1 cellular context compared by ENCODE assay signal in the genomic region with DNA sequence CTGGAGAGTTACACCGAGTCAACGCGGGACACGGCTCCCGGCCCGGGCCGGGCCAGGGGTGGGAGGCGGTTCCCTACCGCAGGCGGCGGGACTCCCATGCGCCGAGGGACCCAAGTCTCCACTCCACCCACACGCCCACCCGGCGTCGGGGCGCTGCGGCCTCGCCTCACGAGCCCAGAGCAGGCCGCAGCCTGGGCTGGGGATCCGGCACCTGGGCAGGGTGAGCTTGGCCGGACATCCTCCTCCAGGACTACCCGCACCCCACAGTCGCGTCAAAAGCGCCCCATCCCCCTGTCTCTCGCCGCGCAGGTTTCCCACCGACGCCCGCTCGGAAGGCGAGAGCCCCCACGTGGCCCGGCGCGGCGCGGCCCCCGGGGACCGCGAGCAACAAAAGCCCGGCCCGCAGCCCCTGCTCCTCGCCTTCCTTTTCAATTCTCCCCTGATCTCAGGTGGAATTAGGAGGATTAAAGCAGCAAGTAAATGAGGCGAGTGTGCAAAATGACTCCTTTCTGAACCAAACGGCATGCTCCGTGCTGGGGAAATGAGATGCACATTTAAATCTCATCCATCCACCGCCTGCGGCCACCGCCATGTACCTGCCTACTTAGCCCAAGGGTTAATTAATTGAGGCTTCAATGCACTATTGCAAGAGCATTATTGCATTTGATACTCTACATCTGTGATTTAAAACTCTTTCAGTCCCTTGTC.
A peak's percentile ranks its signal among the peaks of the same experiment; 100 is the strongest.
TF ChIP-seq lines count a peak whose summit lies in the region.

No MANE protein-coding gene starts in this region.

TF ChIP-seq in GM12878, 131 proteins besides CTCF, POLR2A, EP300 and RAD21 (continued from another document and continues in another):
- no peak for TF ChIP-seq RELA (IDR thresholded peaks at IDR 0.05; ENCODE audit: borderline replicate concordance, partially characterized antibody)
- TF ChIP-seq, protein P1, sequence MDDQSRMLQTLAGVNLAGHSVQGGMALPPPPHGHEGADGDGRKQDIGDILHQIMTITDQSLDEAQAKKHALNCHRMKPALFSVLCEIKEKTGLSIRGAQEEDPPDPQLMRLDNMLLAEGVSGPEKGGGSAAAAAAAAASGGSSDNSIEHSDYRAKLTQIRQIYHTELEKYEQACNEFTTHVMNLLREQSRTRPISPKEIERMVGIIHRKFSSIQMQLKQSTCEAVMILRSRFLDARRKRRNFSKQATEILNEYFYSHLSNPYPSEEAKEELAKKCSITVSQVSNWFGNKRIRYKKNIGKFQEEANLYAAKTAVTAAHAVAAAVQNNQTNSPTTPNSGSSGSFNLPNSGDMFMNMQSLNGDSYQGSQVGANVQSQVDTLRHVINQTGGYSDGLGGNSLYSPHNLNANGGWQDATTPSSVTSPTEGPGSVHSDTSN (IDR thresholded peaks at IDR 0.05; ENCODE audit: insufficient replicate concordance, low read depth, low read length): no peak
- TF ChIP-seq HDAC2 (IDR thresholded peaks at IDR 0.05): no peak
- TF ChIP-seq CHD2 (IDR thresholded peaks at IDR 0.05; ENCODE audit: borderline replicate concordance, low read depth, low read length): 0 out of 2 replicates have a peak, but pooled peaks have one; percentile 29
- no peak for TF ChIP-seq SMAD5 (IDR thresholded peaks at IDR 0.05; ENCODE audit: low read depth)
- TF ChIP-seq BHLHE40 (IDR thresholded peaks at IDR 0.05; ENCODE audit: borderline replicate concordance in 1 of 2, low read depth in 2 of 2, low read length in 1 of 2): peak in 1 of 2 experiments; percentile 53; a peak in 2 of 4 replicates
- TF ChIP-seq GABPA (IDR thresholded peaks at IDR 0.05; ENCODE audit: low read depth): no peak
- TF ChIP-seq, protein P2, sequence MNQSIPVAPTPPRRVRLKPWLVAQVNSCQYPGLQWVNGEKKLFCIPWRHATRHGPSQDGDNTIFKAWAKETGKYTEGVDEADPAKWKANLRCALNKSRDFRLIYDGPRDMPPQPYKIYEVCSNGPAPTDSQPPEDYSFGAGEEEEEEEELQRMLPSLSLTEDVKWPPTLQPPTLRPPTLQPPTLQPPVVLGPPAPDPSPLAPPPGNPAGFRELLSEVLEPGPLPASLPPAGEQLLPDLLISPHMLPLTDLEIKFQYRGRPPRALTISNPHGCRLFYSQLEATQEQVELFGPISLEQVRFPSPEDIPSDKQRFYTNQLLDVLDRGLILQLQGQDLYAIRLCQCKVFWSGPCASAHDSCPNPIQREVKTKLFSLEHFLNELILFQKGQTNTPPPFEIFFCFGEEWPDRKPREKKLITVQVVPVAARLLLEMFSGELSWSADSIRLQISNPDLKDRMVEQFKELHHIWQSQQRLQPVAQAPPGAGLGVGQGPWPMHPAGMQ (IDR thresholded peaks at IDR 0.05; ENCODE audit: borderline replicate concordance): no peak
- no peak for TF ChIP-seq ASH2L (IDR thresholded peaks at IDR 0.05; ENCODE audit: borderline replicate concordance, low read depth)
- TF ChIP-seq SMC3 (IDR thresholded peaks at IDR 0.05; ENCODE audit: borderline replicate concordance, low read length): peak; percentile 62
- 0 out of 2 replicates have a peak, but pooled peaks have one; percentile 28 for TF ChIP-seq CREB1 (IDR thresholded peaks at IDR 0.05; ENCODE audit: low read depth)
- TF ChIP-seq, protein P3, sequence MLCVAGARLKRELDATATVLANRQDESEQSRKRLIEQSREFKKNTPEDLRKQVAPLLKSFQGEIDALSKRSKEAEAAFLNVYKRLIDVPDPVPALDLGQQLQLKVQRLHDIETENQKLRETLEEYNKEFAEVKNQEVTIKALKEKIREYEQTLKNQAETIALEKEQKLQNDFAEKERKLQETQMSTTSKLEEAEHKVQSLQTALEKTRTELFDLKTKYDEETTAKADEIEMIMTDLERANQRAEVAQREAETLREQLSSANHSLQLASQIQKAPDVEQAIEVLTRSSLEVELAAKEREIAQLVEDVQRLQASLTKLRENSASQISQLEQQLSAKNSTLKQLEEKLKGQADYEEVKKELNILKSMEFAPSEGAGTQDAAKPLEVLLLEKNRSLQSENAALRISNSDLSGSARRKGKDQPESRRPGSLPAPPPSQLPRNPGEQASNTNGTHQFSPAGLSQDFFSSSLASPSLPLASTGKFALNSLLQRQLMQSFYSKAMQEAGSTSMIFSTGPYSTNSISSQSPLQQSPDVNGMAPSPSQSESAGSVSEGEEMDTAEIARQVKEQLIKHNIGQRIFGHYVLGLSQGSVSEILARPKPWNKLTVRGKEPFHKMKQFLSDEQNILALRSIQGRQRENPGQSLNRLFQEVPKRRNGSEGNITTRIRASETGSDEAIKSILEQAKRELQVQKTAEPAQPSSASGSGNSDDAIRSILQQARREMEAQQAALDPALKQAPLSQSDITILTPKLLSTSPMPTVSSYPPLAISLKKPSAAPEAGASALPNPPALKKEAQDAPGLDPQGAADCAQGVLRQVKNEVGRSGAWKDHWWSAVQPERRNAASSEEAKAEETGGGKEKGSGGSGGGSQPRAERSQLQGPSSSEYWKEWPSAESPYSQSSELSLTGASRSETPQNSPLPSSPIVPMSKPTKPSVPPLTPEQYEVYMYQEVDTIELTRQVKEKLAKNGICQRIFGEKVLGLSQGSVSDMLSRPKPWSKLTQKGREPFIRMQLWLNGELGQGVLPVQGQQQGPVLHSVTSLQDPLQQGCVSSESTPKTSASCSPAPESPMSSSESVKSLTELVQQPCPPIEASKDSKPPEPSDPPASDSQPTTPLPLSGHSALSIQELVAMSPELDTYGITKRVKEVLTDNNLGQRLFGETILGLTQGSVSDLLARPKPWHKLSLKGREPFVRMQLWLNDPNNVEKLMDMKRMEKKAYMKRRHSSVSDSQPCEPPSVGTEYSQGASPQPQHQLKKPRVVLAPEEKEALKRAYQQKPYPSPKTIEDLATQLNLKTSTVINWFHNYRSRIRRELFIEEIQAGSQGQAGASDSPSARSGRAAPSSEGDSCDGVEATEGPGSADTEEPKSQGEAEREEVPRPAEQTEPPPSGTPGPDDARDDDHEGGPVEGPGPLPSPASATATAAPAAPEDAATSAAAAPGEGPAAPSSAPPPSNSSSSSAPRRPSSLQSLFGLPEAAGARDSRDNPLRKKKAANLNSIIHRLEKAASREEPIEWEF (IDR thresholded peaks at IDR 0.05; ENCODE audit: insufficient replicate concordance, low read depth, low read length): no peak
- no peak for TF ChIP-seq BRCA1 (IDR thresholded peaks at IDR 0.05; ENCODE audit: low read depth, low read length)
- no peak for TF ChIP-seq TAF1 (IDR thresholded peaks at IDR 0.05; ENCODE audit: borderline replicate concordance, low read depth, low read length)
- no peak for TF ChIP-seq SUPT20H (IDR thresholded peaks at IDR 0.05; ENCODE audit: borderline replicate concordance, control insufficient read depth, low read depth, low read length)
- no peak for TF ChIP-seq SUZ12 (IDR thresholded peaks at IDR 0.05; ENCODE audit: unreplicated experiment)
- no peak for TF ChIP-seq IKZF2 (IDR thresholded peaks at IDR 0.05)
- TF ChIP-seq SIX5 (IDR thresholded peaks at IDR 0.05; ENCODE audit: low read depth, low read length, severe bottlenecking): no peak
- no peak for TF ChIP-seq ZNF217 (IDR thresholded peaks at IDR 0.05)
- no peak for TF ChIP-seq MYB (IDR thresholded peaks at IDR 0.05; ENCODE audit: borderline replicate concordance, low read depth, low read length)
- TF ChIP-seq, protein P4, sequence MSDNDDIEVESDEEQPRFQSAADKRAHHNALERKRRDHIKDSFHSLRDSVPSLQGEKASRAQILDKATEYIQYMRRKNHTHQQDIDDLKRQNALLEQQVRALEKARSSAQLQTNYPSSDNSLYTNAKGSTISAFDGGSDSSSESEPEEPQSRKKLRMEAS (IDR thresholded peaks at IDR 0.05; ENCODE audit: low read depth, low read length): 0 out of 2 replicates have a peak, but pooled peaks have one; percentile 27
- TF ChIP-seq TCF3 (IDR thresholded peaks at IDR 0.05; ENCODE audit: borderline replicate concordance, insufficient read depth, low read depth, low read length): no peak
- TF ChIP-seq MEF2B (IDR thresholded peaks at IDR 0.05; ENCODE audit: partially characterized antibody, poor library complexity, severe bottlenecking): peak; percentile 59
- TF ChIP-seq, protein P5, sequence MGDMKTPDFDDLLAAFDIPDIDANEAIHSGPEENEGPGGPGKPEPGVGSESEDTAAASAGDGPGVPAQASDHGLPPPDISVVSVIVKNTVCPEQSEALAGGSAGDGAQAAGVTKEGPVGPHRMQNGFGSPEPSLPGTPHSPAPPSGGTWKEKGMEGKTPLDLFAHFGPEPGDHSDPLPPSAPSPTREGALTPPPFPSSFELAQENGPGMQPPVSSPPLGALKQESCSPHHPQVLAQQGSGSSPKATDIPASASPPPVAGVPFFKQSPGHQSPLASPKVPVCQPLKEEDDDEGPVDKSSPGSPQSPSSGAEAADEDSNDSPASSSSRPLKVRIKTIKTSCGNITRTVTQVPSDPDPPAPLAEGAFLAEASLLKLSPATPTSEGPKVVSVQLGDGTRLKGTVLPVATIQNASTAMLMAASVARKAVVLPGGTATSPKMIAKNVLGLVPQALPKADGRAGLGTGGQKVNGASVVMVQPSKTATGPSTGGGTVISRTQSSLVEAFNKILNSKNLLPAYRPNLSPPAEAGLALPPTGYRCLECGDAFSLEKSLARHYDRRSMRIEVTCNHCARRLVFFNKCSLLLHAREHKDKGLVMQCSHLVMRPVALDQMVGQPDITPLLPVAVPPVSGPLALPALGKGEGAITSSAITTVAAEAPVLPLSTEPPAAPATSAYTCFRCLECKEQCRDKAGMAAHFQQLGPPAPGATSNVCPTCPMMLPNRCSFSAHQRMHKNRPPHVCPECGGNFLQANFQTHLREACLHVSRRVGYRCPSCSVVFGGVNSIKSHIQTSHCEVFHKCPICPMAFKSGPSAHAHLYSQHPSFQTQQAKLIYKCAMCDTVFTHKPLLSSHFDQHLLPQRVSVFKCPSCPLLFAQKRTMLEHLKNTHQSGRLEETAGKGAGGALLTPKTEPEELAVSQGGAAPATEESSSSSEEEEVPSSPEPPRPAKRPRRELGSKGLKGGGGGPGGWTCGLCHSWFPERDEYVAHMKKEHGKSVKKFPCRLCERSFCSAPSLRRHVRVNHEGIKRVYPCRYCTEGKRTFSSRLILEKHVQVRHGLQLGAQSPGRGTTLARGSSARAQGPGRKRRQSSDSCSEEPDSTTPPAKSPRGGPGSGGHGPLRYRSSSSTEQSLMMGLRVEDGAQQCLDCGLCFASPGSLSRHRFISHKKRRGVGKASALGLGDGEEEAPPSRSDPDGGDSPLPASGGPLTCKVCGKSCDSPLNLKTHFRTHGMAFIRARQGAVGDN (IDR thresholded peaks at IDR 0.05): 0 out of 2 replicates have a peak, but pooled peaks have one; percentile 46
- no peak for TF ChIP-seq HDAC6 (IDR thresholded peaks at IDR 0.05; ENCODE audit: unreplicated experiment)
- TF ChIP-seq, protein P6, sequence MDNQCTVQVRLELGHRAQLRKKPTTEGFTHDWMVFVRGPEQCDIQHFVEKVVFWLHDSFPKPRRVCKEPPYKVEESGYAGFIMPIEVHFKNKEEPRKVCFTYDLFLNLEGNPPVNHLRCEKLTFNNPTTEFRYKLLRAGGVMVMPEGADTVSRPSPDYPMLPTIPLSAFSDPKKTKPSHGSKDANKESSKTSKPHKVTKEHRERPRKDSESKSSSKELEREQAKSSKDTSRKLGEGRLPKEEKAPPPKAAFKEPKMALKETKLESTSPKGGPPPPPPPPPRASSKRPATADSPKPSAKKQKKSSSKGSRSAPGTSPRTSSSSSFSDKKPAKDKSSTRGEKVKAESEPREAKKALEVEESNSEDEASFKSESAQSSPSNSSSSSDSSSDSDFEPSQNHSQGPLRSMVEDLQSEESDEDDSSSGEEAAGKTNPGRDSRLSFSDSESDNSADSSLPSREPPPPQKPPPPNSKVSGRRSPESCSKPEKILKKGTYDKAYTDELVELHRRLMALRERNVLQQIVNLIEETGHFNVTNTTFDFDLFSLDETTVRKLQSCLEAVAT (IDR thresholded peaks at IDR 0.05): no peak
- no peak for TF ChIP-seq RB1 (IDR thresholded peaks at IDR 0.05; ENCODE audit: borderline replicate concordance)
- TF ChIP-seq CREM (IDR thresholded peaks at IDR 0.05; ENCODE audit: low read depth): no peak; the same call in 1 of the 2 replicates
- TF ChIP-seq RAD51 (IDR thresholded peaks at IDR 0.05): no peak
- TF ChIP-seq, protein P7, sequence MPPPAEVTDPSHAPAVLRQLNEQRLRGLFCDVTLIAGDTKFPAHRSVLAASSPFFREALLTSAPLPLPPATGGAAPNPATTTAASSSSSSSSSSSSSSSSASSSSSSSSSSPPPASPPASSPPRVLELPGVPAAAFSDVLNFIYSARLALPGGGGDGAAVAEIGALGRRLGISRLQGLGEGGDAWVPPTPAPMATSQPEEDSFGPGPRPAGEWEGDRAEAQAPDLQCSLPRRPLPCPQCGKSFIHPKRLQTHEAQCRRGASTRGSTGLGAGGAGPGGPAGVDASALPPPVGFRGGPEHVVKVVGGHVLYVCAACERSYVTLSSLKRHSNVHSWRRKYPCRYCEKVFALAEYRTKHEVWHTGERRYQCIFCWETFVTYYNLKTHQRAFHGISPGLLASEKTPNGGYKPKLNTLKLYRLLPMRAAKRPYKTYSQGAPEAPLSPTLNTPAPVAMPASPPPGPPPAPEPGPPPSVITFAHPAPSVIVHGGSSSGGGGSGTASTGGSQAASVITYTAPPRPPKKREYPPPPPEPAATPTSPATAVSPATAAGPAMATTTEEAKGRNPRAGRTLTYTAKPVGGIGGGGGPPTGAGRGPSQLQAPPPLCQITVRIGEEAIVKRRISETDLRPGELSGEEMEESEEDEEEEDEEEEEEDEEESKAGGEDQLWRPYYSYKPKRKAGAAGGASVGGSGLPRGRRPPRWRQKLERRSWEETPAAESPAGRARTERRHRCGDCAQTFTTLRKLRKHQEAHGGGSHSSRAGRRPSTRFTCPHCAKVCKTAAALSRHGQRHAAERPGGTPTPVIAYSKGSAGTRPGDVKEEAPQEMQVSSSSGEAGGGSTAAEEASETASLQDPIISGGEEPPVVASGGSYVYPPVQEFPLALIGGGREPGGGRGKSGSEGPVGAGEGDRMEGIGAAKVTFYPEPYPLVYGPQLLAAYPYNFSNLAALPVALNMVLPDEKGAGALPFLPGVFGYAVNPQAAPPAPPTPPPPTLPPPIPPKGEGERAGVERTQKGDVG (CRISPR knock-in tag; IDR thresholded peaks at IDR 0.05): no peak
- TF ChIP-seq, protein P8, sequence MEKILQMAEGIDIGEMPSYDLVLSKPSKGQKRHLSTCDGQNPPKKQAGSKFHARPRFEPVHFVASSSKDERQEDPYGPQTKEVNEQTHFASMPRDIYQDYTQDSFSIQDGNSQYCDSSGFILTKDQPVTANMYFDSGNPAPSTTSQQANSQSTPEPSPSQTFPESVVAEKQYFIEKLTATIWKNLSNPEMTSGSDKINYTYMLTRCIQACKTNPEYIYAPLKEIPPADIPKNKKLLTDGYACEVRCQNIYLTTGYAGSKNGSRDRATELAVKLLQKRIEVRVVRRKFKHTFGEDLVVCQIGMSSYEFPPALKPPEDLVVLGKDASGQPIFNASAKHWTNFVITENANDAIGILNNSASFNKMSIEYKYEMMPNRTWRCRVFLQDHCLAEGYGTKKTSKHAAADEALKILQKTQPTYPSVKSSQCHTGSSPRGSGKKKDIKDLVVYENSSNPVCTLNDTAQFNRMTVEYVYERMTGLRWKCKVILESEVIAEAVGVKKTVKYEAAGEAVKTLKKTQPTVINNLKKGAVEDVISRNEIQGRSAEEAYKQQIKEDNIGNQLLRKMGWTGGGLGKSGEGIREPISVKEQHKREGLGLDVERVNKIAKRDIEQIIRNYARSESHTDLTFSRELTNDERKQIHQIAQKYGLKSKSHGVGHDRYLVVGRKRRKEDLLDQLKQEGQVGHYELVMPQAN (conservative IDR thresholded peaks at IDR 0.05): no peak
- TF ChIP-seq TBL1XR1 (IDR thresholded peaks at IDR 0.05; ENCODE audit: low read depth, low read length): no peak
- no peak for TF ChIP-seq TARDBP (IDR thresholded peaks at IDR 0.05; ENCODE audit: borderline replicate concordance)
- no peak for TF ChIP-seq HCFC1 (IDR thresholded peaks at IDR 0.05; ENCODE audit: low read length)
- TF ChIP-seq ATF7 (IDR thresholded peaks at IDR 0.05; ENCODE audit: low read depth): no peak
- TF ChIP-seq SP1 (IDR thresholded peaks at IDR 0.05; ENCODE audit: low read depth, low read length): no peak
